ENCODE assay signal across 17 cellular contexts in genomic region chr18:49698596-49699025, GRCh38.
DNase-seq lines count a peak whose midpoint lies in the region; ATAC-seq, FAIRE-seq and TF ChIP-seq lines count a peak whose summit lies in the region.
"Had no signal": no experiment of that assay in that cellular context is flagged by ENCODE, and none has a peak within 500 bp of the region (broad histone marks: within the 10 kb centered on the region; RNA-seq: fewer than 3 reads in every experiment).

No MANE protein-coding gene starts in this region.

- peak overlapping the region; percentile 72 for H3K4ac ChIP-seq in H1 (replicated peaks; ENCODE audit: insufficient read length, low read depth, low read length)
- H3K4ac ChIP-seq in mesendoderm (ENCODE audit: low read depth, low read length): no peak overlapping the region

- TF ChIP-seq RAD21 in SK-N-SH (IDR thresholded peaks at IDR 0.05; ENCODE audit: low read length) (no peak), H1 (IDR thresholded peaks at IDR 0.05 in 1 of 2, conservative IDR thresholded peaks at IDR 0.05 in 1 of 2; ENCODE audit: low read depth in 2 of 2, low read length in 2 of 2) (no peak)

- 93% methylated on average over 3 of the region's 3 CpGs for whole genome bisulfite sequencing in SK-N-SH (ENCODE audit: low lambda C conversion rate)
- WGBS in H1 (ENCODE audit: extremely low coverage in 1 of 2, insufficient coverage in 1 of 2, insufficient read length in 1 of 2, insufficient replicate concordance in 2 of 2, low coverage in 1 of 2, low lambda C conversion rate in 2 of 2, missing lambda C conversion rate in 1 of 2), 2 experiments: 90% methylated on average over 3 of the region's 3 CpGs; no CpG with 5 or more reads in 1 of the 2 experiments
- no CpG with 5 or more reads among the region's 3 CpGs for WGBS in mesendoderm (ENCODE audit: extremely low coverage, insufficient coverage, low lambda C conversion rate)
- 81% methylated on average over 2 of the region's 3 CpGs for WGBS in right lobe of liver (ENCODE audit: insufficient coverage, low coverage, low lambda C conversion rate, missing lambda C conversion rate)
- 92% methylated on average over 3 of the region's 3 CpGs for WGBS in suprapubic skin

- TF ChIP-seq CTCF in SK-N-SH (IDR thresholded peaks at IDR 0.05): no peak
- no peak for TF ChIP-seq CTCF in H1 (IDR thresholded peaks at IDR 0.05; ENCODE audit: control extremely low read depth in 1 of 3, insufficient read depth in 1 of 3, low read depth in 1 of 3, low read length in 3 of 3)
- no peak for TF ChIP-seq CTCF in right lobe of liver (IDR thresholded peaks at IDR 0.05)
- TF ChIP-seq CTCF in suprapubic skin (IDR thresholded peaks at IDR 0.05): no peak

- peaks cover 0 to 28% of the 10 kb centered on the region in 2 experiments; a peak in 2 of 4 replicates for H3K4me1 ChIP-seq in SK-N-SH (ENCODE audit: control insufficient read depth in 1 of 2, insufficient read depth in 2 of 2, low read depth in 1 of 2, low read length in 1 of 2)
- peaks cover 6 to 11% (median 8%) of the 10 kb centered on the region in 4 experiments for H3K4me1 ChIP-seq in H1 (replicated peaks in 1 of 4; ENCODE audit: control insufficient read depth in 3 of 4, insufficient read depth in 4 of 4, low read length in 3 of 4)
- H3K4me1 ChIP-seq in mesendoderm (ENCODE audit: control insufficient read depth, low read depth, low read length): peaks cover 20% of the 10 kb centered on the region
- H3K4me1 ChIP-seq in right lobe of liver: no peaks in the 10 kb centered on the region
- H3K4me1 ChIP-seq in suprapubic skin: no peaks in the 10 kb centered on the region

- no peaks in the 10 kb centered on the region for H3K23me2 ChIP-seq in H1 (ENCODE audit: low read depth, low read length)

- ATAC-seq in SK-N-SH treated with all-trans-retinoic acid at 6 μM for 48 hours (no peak), GM18519 (IDR thresholded peaks at IDR 0.05; ENCODE audit: low FRiP score, unreplicated experiment) (no peak), right lobe of liver (no peak)

- H3K56ac ChIP-seq in H1 (replicated peaks; ENCODE audit: insufficient read length, low read depth, low read length) (no peak overlapping the region), mesendoderm (ENCODE audit: low read length) (no peak overlapping the region)

- H2BK20ac ChIP-seq in H1 (ENCODE audit: low read length): 0 out of 2 replicates have a peak overlapping the region, but pooled peaks have one; percentile 32

- CTCF ChIA-PET in SK-N-SH (lab: Yijun Ruan, JAX): no interaction called here
- CTCF ChIA-PET in H1 (lab: Charles Lee; ENCODE audit: partially characterized antibody): interaction anchor here (0.6 to 3.2 kb wide), 9 partner anchors 9 to 1022 kb away, joined by 3 to 14 read pairs (median 3); no protein-coding TSS in a partner anchor

- H2BK12ac ChIP-seq in H1 (ENCODE audit: low read depth, low read length): 0 out of 2 replicates have a peak overlapping the region, but pooled peaks have one; percentile 39

- no peaks in the 10 kb centered on the region for H3F3A ChIP-seq in SK-N-SH (replicated peaks; ENCODE audit: insufficient read depth)

- H2BK15ac ChIP-seq in H1 (ENCODE audit: low read length): 0 out of 2 replicates have a peak overlapping the region, but pooled peaks have one; percentile 46
- no peak overlapping the region for H2BK15ac ChIP-seq in mesendoderm (replicated peaks; ENCODE audit: low read depth)

- no peak overlapping the region for H3K4me3 ChIP-seq in SK-N-SH (ENCODE audit: low read depth in 2 of 2, low read length in 1 of 2)
- H3K4me3 ChIP-seq in H1 (ENCODE audit: extremely low read depth in 1 of 4, insufficient read depth in 2 of 4, low read depth in 3 of 4, low read length in 4 of 4): no peak overlapping the region
- no peak overlapping the region for H3K4me3 ChIP-seq in mesendoderm (ENCODE audit: low read length)
- H3K4me3 ChIP-seq in right lobe of liver: no peak overlapping the region
- no peak overlapping the region for H3K4me3 ChIP-seq in suprapubic skin
- H3K4me3 ChIP-seq: BLaER1 had no signal

- H2BK120ac ChIP-seq in H1 (replicated peaks; ENCODE audit: low read depth, low read length): no peak overlapping the region
- no peak overlapping the region for H2BK120ac ChIP-seq in mesendoderm (ENCODE audit: low read depth, low read length)

- no peak for FAIRE-seq in H1 (lab: Jason Lieb, UNC)
- FAIRE-seq: HepG2, HTR-8/SVneo had no signal

- no peak overlapping the region for H2BK5ac ChIP-seq in H1 (ENCODE audit: low read depth, low read length)
- H2BK5ac ChIP-seq in mesendoderm (ENCODE audit: low read length): peak overlapping the region; percentile 62

- H4K5ac ChIP-seq in H1 (ENCODE audit: insufficient read length, low read depth, low read length): no peak overlapping the region
- H4K5ac ChIP-seq in mesendoderm (ENCODE audit: low read length): no peak overlapping the region

- H3K23ac ChIP-seq in H1 (ENCODE audit: insufficient read length): no peak overlapping the region
- H3K23ac ChIP-seq in mesendoderm (ENCODE audit: low read length): no peak overlapping the region

- H2AK5ac ChIP-seq in H1 (ENCODE audit: low read depth, low read length): no peak overlapping the region
- no peak overlapping the region for H2AK5ac ChIP-seq in mesendoderm (ENCODE audit: low read length)

- no peak overlapping the region for H4K91ac ChIP-seq in H1 (replicated peaks; ENCODE audit: insufficient read length, low read length)

- H2AFZ ChIP-seq in SK-N-SH (ENCODE audit: low read depth): no peak overlapping the region
- no peak overlapping the region for H2AFZ ChIP-seq in H1 (ENCODE audit: low read length)

- H4K20me1 ChIP-seq in SK-N-SH (ENCODE audit: insufficient read depth) (no peaks in the 10 kb centered on the region), H1 (replicated peaks in 1 of 2; ENCODE audit: control insufficient read depth in 1 of 2, insufficient read depth in 2 of 2, low read length in 2 of 2) (no peaks in the 10 kb centered on the region)
- H4K20me1 ChIP-seq: BLaER1 had no signal

- DNase-seq in SK-N-SH (no peak), H1 (ENCODE audit: low read depth in 1 of 2, low spot score in 2 of 2) (no peak), mesendoderm (no peak), right lobe of liver (no peak), suprapubic skin (ENCODE audit: low spot score in 2 of 2) (no peak)
- DNase-seq: 8988T; AML-193; Caco-2; CD8-positive, alpha-beta memory T cell; DMS53; GF-D8; H7 had no signal

- H3K9me2 ChIP-seq in SK-N-SH: no peaks in the 10 kb centered on the region

- POLR2A ChIA-PET in SK-N-SH (lab: Yijun Ruan, JAX): no interaction called here
- POLR2A ChIA-PET in H1 (lab: Charles Lee; ENCODE audit: partially characterized antibody): no interaction called here

- H3K9me3 ChIP-seq in SK-N-SH: no peaks in the 10 kb centered on the region
- H3K9me3 ChIP-seq in H1 (ENCODE audit: insufficient read depth in 2 of 2, low read depth in 1 of 2, low read length in 1 of 2): no peaks in the 10 kb centered on the region
- H3K9me3 ChIP-seq in right lobe of liver: no peaks in the 10 kb centered on the region
- H3K9me3 ChIP-seq in suprapubic skin: no peaks in the 10 kb centered on the region
- H3K9me3 ChIP-seq: BLaER1, Caco-2 had no signal

- no peaks in the 10 kb centered on the region for H3K79me2 ChIP-seq in SK-N-SH (ENCODE audit: insufficient read depth)
- no peaks in the 10 kb centered on the region for H3K79me2 ChIP-seq in H1 (ENCODE audit: control insufficient read depth in 1 of 2, insufficient read depth in 2 of 2, low read length in 2 of 2)
- H3K79me2 ChIP-seq in mesendoderm (ENCODE audit: control insufficient read depth, insufficient read depth, low read length): no peaks in the 10 kb centered on the region

- peak overlapping the region in 1 of 2 experiments; percentile 61; a peak in 2 of 4 replicates for H3K27ac ChIP-seq in SK-N-SH (ENCODE audit: low read depth in 2 of 2, low read length in 1 of 2)
- no peak overlapping the region for H3K27ac ChIP-seq in H1 (ENCODE audit: low read depth, low read length)
- no peak overlapping the region for H3K27ac ChIP-seq in mesendoderm (ENCODE audit: low read depth, low read length)
- no peak overlapping the region for H3K27ac ChIP-seq in right lobe of liver
- no peak overlapping the region for H3K27ac ChIP-seq in suprapubic skin
- H3K27ac ChIP-seq: BLaER1 had no signal

- no peak overlapping the region; the same call in 1 of the 2 replicates for H4K8ac ChIP-seq in H1 (ENCODE audit: extremely low read depth, insufficient read depth, low read length)
- H4K8ac ChIP-seq in mesendoderm (ENCODE audit: low read depth, low read length): no peak overlapping the region

- H3K18ac ChIP-seq in H1 (ENCODE audit: extremely low read depth, low read length) (no peak overlapping the region; the same call in 1 of the 2 replicates), mesendoderm (ENCODE audit: low read length) (no peak overlapping the region)

- intact Hi-C loops in right lobe of liver (cut with DNase I): no loop called here

- TF ChIP-seq EP300 in SK-N-SH (IDR thresholded peaks at IDR 0.05; ENCODE audit: borderline replicate concordance in 1 of 2, low read depth in 1 of 2, low read length in 1 of 2): no peak
- no peak for TF ChIP-seq EP300 in H1 (IDR thresholded peaks at IDR 0.05; ENCODE audit: borderline replicate concordance in 1 of 2, low read depth in 2 of 2, low read length in 2 of 2)
- no peak for TF ChIP-seq EP300 in suprapubic skin (IDR thresholded peaks at IDR 0.05)

- no peaks in the 10 kb centered on the region for H3K27me3 ChIP-seq in SK-N-SH (ENCODE audit: insufficient read depth)
- no peaks in the 10 kb centered on the region for H3K27me3 ChIP-seq in H1 (replicated peaks in 1 of 4; ENCODE audit: control insufficient read depth in 3 of 4, extremely low read depth in 1 of 4, insufficient read depth in 3 of 4, low read length in 3 of 4)
- H3K27me3 ChIP-seq in mesendoderm (ENCODE audit: insufficient read depth, low read length, poor library complexity): no peaks in the 10 kb centered on the region
- H3K27me3 ChIP-seq in right lobe of liver: no peaks in the 10 kb centered on the region
- no peaks in the 10 kb centered on the region for H3K27me3 ChIP-seq in suprapubic skin
- H3K27me3 ChIP-seq: BLaER1 had no signal

- H3K36me3 ChIP-seq in SK-N-SH (replicated peaks in 1 of 2; ENCODE audit: control insufficient read depth in 1 of 2, insufficient read depth in 2 of 2, low read length in 1 of 2) (no peaks in the 10 kb centered on the region), H1 (ENCODE audit: control insufficient read depth in 2 of 4, insufficient read depth in 4 of 4, low read length in 3 of 4) (no peaks in the 10 kb centered on the region), mesendoderm (ENCODE audit: control insufficient read depth, insufficient read depth, low read length) (no peaks in the 10 kb centered on the region), right lobe of liver (peaks cover 0 to 5% (median 0%) of the 10 kb centered on the region in 4 donors), suprapubic skin (no peaks in the 10 kb centered on the region)
- H3K36me3 ChIP-seq: BLaER1 had no signal

- H3K9ac ChIP-seq in SK-N-SH (no peak overlapping the region), H1 (replicated peaks in 1 of 4; ENCODE audit: extremely low read depth in 1 of 4, low read depth in 3 of 4, low read length in 3 of 4) (no peak overlapping the region), mesendoderm (ENCODE audit: low read length) (no peak overlapping the region)
- H3K9ac ChIP-seq: BLaER1 had no signal

- TF ChIP-seq POLR2A in H1 (IDR thresholded peaks at IDR 0.05; ENCODE audit: control extremely low read depth in 1 of 2, low read depth in 2 of 2, low read length in 2 of 2): no peak
- TF ChIP-seq POLR2A in right lobe of liver (IDR thresholded peaks at IDR 0.05): no peak
- no peak for TF ChIP-seq POLR2A in suprapubic skin (IDR thresholded peaks at IDR 0.05)

- no peak overlapping the region for H3K14ac ChIP-seq in H1 (ENCODE audit: insufficient read length)

- no peaks in the 10 kb centered on the region for H3K79me1 ChIP-seq in H1 (ENCODE audit: low read depth, low read length)
- no peaks in the 10 kb centered on the region for H3K79me1 ChIP-seq in mesendoderm (ENCODE audit: low read length)

- 0 out of 2 replicates have a peak overlapping the region, but pooled peaks have one; percentile 9 for H3K4me2 ChIP-seq in SK-N-SH
- no peak overlapping the region for H3K4me2 ChIP-seq in H1 (ENCODE audit: insufficient read depth in 1 of 2, low read depth in 2 of 2, low read length in 2 of 2)
- no peak overlapping the region for H3K4me2 ChIP-seq in mesendoderm (ENCODE audit: low read length)
- H3K4me2 ChIP-seq: BLaER1 had no signal
